Comparison of ENCODE assay signal across 17 cellular contexts in the genomic region with DNA sequence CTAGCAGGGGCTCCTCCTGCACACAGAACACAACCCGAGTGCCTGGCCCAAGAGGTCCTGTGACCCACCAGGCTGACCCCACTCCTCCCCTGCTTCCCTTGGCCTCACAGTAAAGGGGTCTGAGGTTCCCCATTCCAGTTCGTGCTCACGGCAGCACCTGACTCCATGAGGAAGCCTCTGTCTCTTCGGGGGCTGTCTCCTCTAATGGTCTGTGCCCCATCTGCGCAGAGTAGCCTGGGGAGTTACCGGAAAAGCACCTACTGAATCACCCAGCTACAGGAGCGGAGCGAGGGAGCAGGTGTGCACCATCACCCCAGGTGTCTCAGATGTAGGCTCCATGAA.
DNase-seq lines count a peak whose midpoint lies in the region; ATAC-seq, FAIRE-seq and TF ChIP-seq lines count a peak whose summit lies in the region.
"Had no signal": no experiment of that assay in that cellular context is flagged by ENCODE, and none has a peak within 500 bp of the region (broad histone marks: within the 10 kb centered on the region; RNA-seq: fewer than 3 reads in every experiment).

No MANE protein-coding gene starts in this region.

- H3K4me1 Mint-ChIP-seq in activated CD8-positive, alpha-beta T cell treated with anti-CD3 and anti-CD28 coated beads for 36 hours (ENCODE audit: low read depth), result peaks cover 12% of the 10 kb centered on the region
- H3K4me1 Mint-ChIP-seq in mesothelial cell of epicardium, result peaks cover 42% of the 10 kb centered on the region

- no peaks in the 10 kb centered on the region for H3K9me3 Mint-ChIP-seq in activated CD8-positive, alpha-beta T cell treated with anti-CD3 and anti-CD28 coated beads for 36 hours
- no peaks in the 10 kb centered on the region for H3K9me3 Mint-ChIP-seq in mesothelial cell of epicardium

- H3K9ac ChIP-seq in HepG2 (ENCODE audit: insufficient read depth, low read depth, low read length), result no peak overlapping the region

- H3K36me3 ChIP-seq in HepG2 (replicated peaks in 1 of 2; ENCODE audit: control insufficient read depth in 1 of 2, insufficient read depth in 2 of 2, low read length in 2 of 2) (peaks cover 73 to 99% of the 10 kb centered on the region in 2 experiments), right lobe of liver (peaks cover 0 to 24% (median 4%) of the 10 kb centered on the region in 4 donors)

- H3K79me2 ChIP-seq in HepG2 (ENCODE audit: insufficient read depth, low read length), result no peaks in the 10 kb centered on the region

- TF ChIP-seq RAD21 in HepG2 (CRISPR knock-in tag; IDR thresholded peaks at IDR 0.05), result no peak

- TF ChIP-seq POLR2A in HepG2 (IDR thresholded peaks at IDR 0.05; ENCODE audit: insufficient read depth in 1 of 2, low read depth in 2 of 2, low read length in 2 of 2) (no peak), right lobe of liver (IDR thresholded peaks at IDR 0.05) (no peak)

- intact Hi-C loops in HepG2 (cut with micrococcal nuclease; ENCODE audit: unreplicated experiment) (no loop called here), right lobe of liver (cut with DNase I) (loop anchor here (10.0 kb wide), 2 partner anchors 97 to 117 kb away; a partner anchor contains a TSS)
- intact Hi-C loops in activated CD8-positive, alpha-beta T cell treated with anti-CD3 and anti-CD28 coated beads for 36 hours (cut with micrococcal nuclease), result no loop called here

- no peak overlapping the region for H3K4me2 ChIP-seq in HepG2 (ENCODE audit: low read depth, low read length)

- peaks cover 11% of the 10 kb centered on the region; the same call in 1 of the 2 replicates for H4K20me1 ChIP-seq in HepG2 (ENCODE audit: insufficient read depth, low read length)

- DNase-seq in HepG2 (ENCODE audit: low spot score) (no peak), right lobe of liver (no peak), mesothelial cell of epicardium (ENCODE audit: low spot score in 2 of 2, unreplicated experiment in 2 of 2) (no peak), NCI-H128 (lab: John Stamatoyannopoulos, UW; ENCODE audit: unreplicated experiment) (no peak)
- no peak for DNase-seq in activated CD8-positive, alpha-beta T cell treated with anti-CD3 and anti-CD28 coated beads for 36 hours
- DNase-seq: cerebellar nuclear complex, gastrocnemius medialis, GF-D8, left lung, NCI-H1694 treated with DMSO at 0.1 percent for 48 hours, NCI-H345, SHP77 had no signal

- CTCF ChIA-PET in HepG2 (lab: Yijun Ruan, JAX; ENCODE audit: low intra/inter-chr PET ratio, low total read pairs), result no interaction called here
- CTCF ChIA-PET in activated CD8-positive, alpha-beta T cell treated with anti-CD3 and anti-CD28 coated beads for 36 hours (lab: Charles Lee), result interaction anchor here (0.8 kb wide), 1 partner anchor 12 kb away, joined by 3 read pairs; no protein-coding TSS in a partner anchor

- H3K27ac ChIP-seq in HepG2 (ENCODE audit: extremely low read length, insufficient read depth, low read length) (no peak overlapping the region), right lobe of liver (no peak overlapping the region)
- H3K27ac ChIP-seq: gastrocnemius medialis had no signal

- no TSS peak for BruUV-seq in HepG2 (replicated peaks; lab: Mats Ljungman, UMichigan)

- H3K4me1 ChIP-seq in HepG2 (ENCODE audit: insufficient read depth, low read length) (no peaks in the 10 kb centered on the region), right lobe of liver (peaks cover 0 to 15% (median 0%) of the 10 kb centered on the region in 4 donors)

- H3K4me3 ChIP-seq in HepG2 (replicated peaks in 1 of 3; ENCODE audit: insufficient read depth in 1 of 3, low read depth in 2 of 3, low read length in 3 of 3), result no peak overlapping the region
- no peak overlapping the region for H3K4me3 ChIP-seq in right lobe of liver
- H3K4me3 ChIP-seq: gastrocnemius medialis, left lung had no signal

- in situ Hi-C loops in HepG2 (cut with HindIII; ENCODE audit: extremely low pct_ligation_motif_present, low pct_unique_long_range_greater_than_20kb), result no loop called here

- H3K36me3 Mint-ChIP-seq in activated CD8-positive, alpha-beta T cell treated with anti-CD3 and anti-CD28 coated beads for 36 hours (ENCODE audit: low read depth), result peaks cover 7% of the 10 kb centered on the region
- H3K36me3 Mint-ChIP-seq in mesothelial cell of epicardium, result peaks cover 39% of the 10 kb centered on the region

- H3K27ac Mint-ChIP-seq in activated CD8-positive, alpha-beta T cell treated with anti-CD3 and anti-CD28 coated beads for 36 hours, result peak overlapping the region; percentile 2
- peak overlapping the region; percentile 73 for H3K27ac Mint-ChIP-seq in mesothelial cell of epicardium

- FAIRE-seq in HepG2 (lab: Jason Lieb, UNC), result no peak
- FAIRE-seq: H54 had no signal

- H3K27me3 Mint-ChIP-seq in activated CD8-positive, alpha-beta T cell treated with anti-CD3 and anti-CD28 coated beads for 36 hours, result no peaks in the 10 kb centered on the region
- no peaks in the 10 kb centered on the region for H3K27me3 Mint-ChIP-seq in mesothelial cell of epicardium (ENCODE audit: low read depth)

- H3K27me3 ChIP-seq in HepG2 (ENCODE audit: control insufficient read depth in 1 of 2, insufficient read depth in 2 of 2, low read length in 2 of 2) (no peaks in the 10 kb centered on the region), right lobe of liver (no peaks in the 10 kb centered on the region)
- H3K27me3 ChIP-seq: gastrocnemius medialis, left lung had no signal

- H3K9me3 ChIP-seq in HepG2 (ENCODE audit: low read length) (no peaks in the 10 kb centered on the region), right lobe of liver (no peaks in the 10 kb centered on the region)
- H3K9me3 ChIP-seq: gastrocnemius medialis, left lung had no signal

- no peak overlapping the region for H3K4me3 Mint-ChIP-seq in activated CD8-positive, alpha-beta T cell treated with anti-CD3 and anti-CD28 coated beads for 36 hours
- H3K4me3 Mint-ChIP-seq in mesothelial cell of epicardium, result no peak overlapping the region

- ATAC-seq in HepG2 (no peak), right lobe of liver (no peak), GM21423 (IDR thresholded peaks at IDR 0.05; ENCODE audit: unreplicated experiment) (no peak), GM21360 (IDR thresholded peaks at IDR 0.05; ENCODE audit: unreplicated experiment) (no peak), HG03039 (IDR thresholded peaks at IDR 0.05; ENCODE audit: unreplicated experiment) (no peak)
- ATAC-seq in activated CD8-positive, alpha-beta T cell treated with anti-CD3 and anti-CD28 coated beads for 36 hours, result no peak
- ATAC-seq: activated CD4-positive, CD25-positive, alpha-beta regulatory T cell treated with anti-CD3 and anti-CD28 coated beads, Interleukin-2, amount 50 U/mL, for 24 hours; gastrocnemius medialis had no signal

- H2AFZ ChIP-seq in HepG2 (ENCODE audit: low read length), result no peak overlapping the region

- POLR2A ChIA-PET in HepG2 (lab: Yijun Ruan, JAX), result interaction anchor here (0.9 to 1.0 kb wide), 2 partner anchors 24 to 201 kb away, joined by 3 read pairs; no protein-coding TSS in a partner anchor
- POLR2A ChIA-PET in activated CD8-positive, alpha-beta T cell treated with anti-CD3 and anti-CD28 coated beads for 36 hours (lab: Charles Lee), result interaction anchor here (2.9 kb wide), 1 partner anchor 8 kb away, joined by 9 read pairs; no protein-coding TSS in a partner anchor

- no peak for TF ChIP-seq CTCF in HepG2 (CRISPR knock-in tag; IDR thresholded peaks at IDR 0.05)
- TF ChIP-seq CTCF in right lobe of liver (IDR thresholded peaks at IDR 0.05), result no peak
- no peak for TF ChIP-seq CTCF in activated CD8-positive, alpha-beta T cell treated with anti-CD3 and anti-CD28 coated beads for 36 hours (IDR thresholded peaks at IDR 0.05)
- TF ChIP-seq CTCF in mesothelial cell of epicardium (IDR thresholded peaks at IDR 0.05; ENCODE audit: unreplicated experiment), result no peak

- TF ChIP-seq EP300 in HepG2 (IDR thresholded peaks at IDR 0.05; ENCODE audit: low read depth in 2 of 2, low read length in 2 of 2) (no peak), HepG2 (CRISPR knock-in tag; IDR thresholded peaks at IDR 0.05; ENCODE audit: borderline replicate concordance) (no peak)

- WGBS in HepG2 (ENCODE audit: low lambda C conversion rate), result 93% methylated on average over 8 of the region's 8 CpGs
- WGBS in right lobe of liver (ENCODE audit: insufficient coverage, low coverage, low lambda C conversion rate, missing lambda C conversion rate), result 100% methylated on average over 2 of the region's 8 CpGs

TF ChIP-seq in HepG2, 621 proteins besides CTCF, POLR2A, EP300 and RAD21 (continues in another document):
- no peak for TF ChIP-seq GATAD1 (CRISPR knock-in tag; IDR thresholded peaks at IDR 0.05)
- 0 out of 2 replicates have a peak, but pooled peaks have one; percentile 11 for TF ChIP-seq HOXA3 (CRISPR knock-in tag; IDR thresholded peaks at IDR 0.05)
- TF ChIP-seq, protein P1, sequence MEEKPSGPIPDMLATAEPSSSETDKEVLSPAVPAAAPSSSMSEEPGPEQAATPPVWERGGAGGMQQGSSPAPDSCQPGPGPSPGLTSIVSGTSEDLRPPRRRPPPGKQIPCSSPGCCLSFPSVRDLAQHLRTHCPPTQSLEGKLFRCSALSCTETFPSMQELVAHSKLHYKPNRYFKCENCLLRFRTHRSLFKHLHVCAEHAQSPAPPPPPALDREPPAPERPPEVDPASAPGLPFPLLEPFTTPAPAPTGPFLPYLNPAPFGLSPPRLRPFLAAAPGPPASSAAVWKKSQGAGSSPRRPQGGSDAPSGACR (CRISPR knock-in tag; IDR thresholded peaks at IDR 0.05), result no peak
- peak; percentile 49; the same call in 1 of the 2 replicates for TF ChIP-seq POLR2G (IDR thresholded peaks at IDR 0.05; ENCODE audit: low read depth, low read length)
- TF ChIP-seq ZNF891 (CRISPR knock-in tag; IDR thresholded peaks at IDR 0.05), result peak; percentile 76; the same call in 1 of the 2 replicates
- TF ChIP-seq TOPORS (CRISPR knock-in tag; IDR thresholded peaks at IDR 0.05), result no peak
- TF ChIP-seq SAFB2 (CRISPR knock-in tag; IDR thresholded peaks at IDR 0.05; ENCODE audit: borderline replicate concordance, low read depth), result no peak
- TF ChIP-seq HIVEP1 (CRISPR knock-in tag; IDR thresholded peaks at IDR 0.05), result peak; percentile 57; the same call in 1 of the 2 replicates
- TF ChIP-seq ZNF101 (CRISPR knock-in tag; IDR thresholded peaks at IDR 0.05; ENCODE audit: borderline replicate concordance, low read depth), result no peak
- peak; percentile 55; the same call in 1 of the 2 replicates for TF ChIP-seq ZNF333 (CRISPR knock-in tag; IDR thresholded peaks at IDR 0.05; ENCODE audit: borderline replicate concordance)
- no peak for TF ChIP-seq TCF12 (IDR thresholded peaks at IDR 0.05)
- no peak for TF ChIP-seq TCF12 (CRISPR knock-in tag; IDR thresholded peaks at IDR 0.05)
- TF ChIP-seq PHB2 (IDR thresholded peaks at IDR 0.05; ENCODE audit: partially characterized antibody), result no peak
- TF ChIP-seq DPF2 (CRISPR knock-in tag; IDR thresholded peaks at IDR 0.05; ENCODE audit: borderline replicate concordance, low read depth), result no peak
- no peak for TF ChIP-seq SIX4 (CRISPR knock-in tag; IDR thresholded peaks at IDR 0.05)
- no peak for TF ChIP-seq NRL (CRISPR knock-in tag; IDR thresholded peaks at IDR 0.05; ENCODE audit: borderline replicate concordance)
- TF ChIP-seq HDAC6 (IDR thresholded peaks at IDR 0.05; ENCODE audit: low read depth, low read length), result no peak

Comparison
In these comparisons a context has a peak if more than half of its experiments do, and no peak if none do; other contexts are left out.
1. intact Hi-C loops: an anchor here in right lobe of liver (10.0 kb wide); none called in HepG2 and activated CD8-positive, alpha-beta T cell treated with anti-CD3 and anti-CD28 coated beads for 36 hours.